Comparison of ENCODE assay signal across 31 cellular contexts in the genomic region with DNA sequence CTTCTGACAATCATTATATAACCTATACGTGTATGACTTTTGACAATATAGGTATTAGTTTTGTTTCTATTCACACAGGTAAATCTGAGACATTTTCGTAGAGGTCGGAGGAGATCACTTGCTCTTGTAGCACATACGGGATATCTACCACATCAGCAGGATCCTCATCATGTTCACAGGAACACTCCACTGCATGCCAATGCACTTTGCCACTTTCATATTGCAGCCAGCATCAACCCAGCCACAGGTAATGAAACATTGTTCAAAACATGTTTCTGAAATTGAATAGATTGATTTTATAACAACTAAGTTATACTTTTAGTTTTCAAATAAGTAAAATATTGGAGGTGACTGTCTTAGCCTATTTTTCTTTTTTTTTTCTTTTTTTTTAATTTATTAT.
"Had no signal": no experiment of that assay in that cellular context is flagged by ENCODE, and none has a peak within 500 bp of the region (broad histone marks: within the 10 kb centered on the region; RNA-seq: fewer than 3 reads in every experiment).

No MANE protein-coding gene starts in this region.

- H3K4me3 Mint-ChIP-seq: immature natural killer cell; naive thymus-derived CD4-positive, alpha-beta T cell; natural killer cell treated with Interleukin-12 subunit alpha and Interleukin-12 subunit beta and Interleukin-15 and Interleukin-18, amount 100 ng/mL, for 72 hours; stimulated activated memory B cell treated with anti-CD40 and anti-IgM and Interleukin-4, amounts not matched to agents 10 μg/mL and 1 μg/mL and 100 μg/mL, for 72 hours; stimulated activated naive CD8-positive, alpha-beta T cell treated with anti-CD3 and anti-CD28 coated beads, Interleukin-15, amount 100 ng/mL, for 72 hours; type B pancreatic cell had no signal

- H3K9me3 Mint-ChIP-seq: natural killer cell treated with Interleukin-12 subunit alpha and Interleukin-12 subunit beta and Interleukin-15 and Interleukin-18, amount 100 ng/mL, for 72 hours; stimulated activated memory B cell treated with anti-CD40 and anti-IgM and Interleukin-4, amounts not matched to agents 10 μg/mL and 1 μg/mL and 100 μg/mL, for 72 hours; stimulated activated naive CD8-positive, alpha-beta T cell treated with anti-CD3 and anti-CD28 coated beads, Interleukin-15, amount 100 ng/mL, for 72 hours; type B pancreatic cell had no signal

- H3K4me1 Mint-ChIP-seq: immature natural killer cell had no signal

- H3K9me3 ChIP-seq: heart left ventricle, left ventricle myocardium inferior, mucosa of descending colon, pancreas, psoas muscle, right atrium auricular region, tibial nerve, uterus had no signal

- H3K4me3 ChIP-seq: heart left ventricle, left ventricle myocardium inferior, lung, mucosa of descending colon, pancreas, psoas muscle, right atrium auricular region, skin epidermis, tibial nerve, uterus had no signal

- FAIRE-seq: islet of Langerhans, kidney, pancreas had no signal

- H3K4me1 ChIP-seq: heart left ventricle, left ventricle myocardium inferior, pancreas, psoas muscle, right atrium auricular region, tibial nerve, uterus had no signal

- ATAC-seq: heart left ventricle; left colon; mucosa of descending colon; naive thymus-derived CD4-positive, alpha-beta T cell; natural killer cell treated with Interleukin-12 subunit alpha and Interleukin-12 subunit beta and Interleukin-15 and Interleukin-18, amount 100 ng/mL, for 72 hours; pancreas; psoas muscle; sciatic nerve; stimulated activated memory B cell treated with anti-CD40 and anti-IgM and Interleukin-4, amounts not matched to agents 10 μg/mL and 1 μg/mL and 100 μg/mL, for 72 hours; stimulated activated naive CD8-positive, alpha-beta T cell treated with anti-CD3 and anti-CD28 coated beads, Interleukin-15, amount 100 ng/mL, for 72 hours had no signal

- H3K27ac Mint-ChIP-seq: naive thymus-derived CD4-positive, alpha-beta T cell; natural killer cell treated with Interleukin-12 subunit alpha and Interleukin-12 subunit beta and Interleukin-15 and Interleukin-18, amount 100 ng/mL, for 72 hours; stimulated activated memory B cell treated with anti-CD40 and anti-IgM and Interleukin-4, amounts not matched to agents 10 μg/mL and 1 μg/mL and 100 μg/mL, for 72 hours; stimulated activated naive CD8-positive, alpha-beta T cell treated with anti-CD3 and anti-CD28 coated beads, Interleukin-15, amount 100 ng/mL, for 72 hours; type B pancreatic cell had no signal

- DNase-seq: heart left ventricle; hypothalamus; immature natural killer cell; kidney; left colon; left ventricle myocardium inferior; mesendoderm; midbrain; mucosa of descending colon; naive thymus-derived CD4-positive, alpha-beta T cell; nucleus accumbens; pancreas; posterior cingulate gyrus; psoas muscle; stimulated activated CD4-positive, alpha-beta T cell treated with anti-CD3 and anti-CD28 coated beads, Interleukin-12 subunit alpha, Interleukin-12 subunit beta, amount 100 ng/mL, for 4 hours; stimulated activated CD4-positive, alpha-beta T cell treated with anti-CD3 and anti-CD28 coated beads, Interleukin-15, amount 100 ng/mL, for 24 hours; stimulated activated CD4-positive, alpha-beta T cell treated with anti-CD3 and anti-CD28 coated beads, Interleukin-2, amount 100 ng/mL, for 24 hours; stimulated activated CD4-positive, alpha-beta T cell treated with anti-CD3 and anti-CD28 coated beads, Interleukin-4, amount 100 ng/mL, for 1 hour; stimulated activated naive CD4-positive, alpha-beta T cell treated with Interleukin-2 at 50 U/mL for 16 hours; stimulated activated naive CD8-positive, alpha-beta T cell treated with anti-CD3 and anti-CD28 coated beads, Interleukin-15, amount 100 ng/mL, for 72 hours; substantia nigra; uterus had no signal

- H3K27ac ChIP-seq: heart left ventricle, left ventricle myocardium inferior, pancreas, psoas muscle, right atrium auricular region, skin epidermis, tibial nerve, uterus had no signal
